9 cellular contexts compared by ENCODE assay signal in genomic region chr17:64326420-64327054, GRCh38.
DNase-seq lines count a peak whose midpoint lies in the region; ATAC-seq, FAIRE-seq and TF ChIP-seq lines count a peak whose summit lies in the region.
"Had no signal": no experiment of that assay in that cellular context is flagged by ENCODE, and none has a peak within 500 bp of the region (broad histone marks: within the 10 kb centered on the region; RNA-seq: fewer than 3 reads in every experiment).

No MANE protein-coding gene starts in this region.

- CTCF ChIA-PET in IMR-90 (lab: Yijun Ruan, JAX): no interaction called here

- no peaks in the 10 kb centered on the region for H3K79me1 ChIP-seq in IMR-90 (ENCODE audit: low read depth in 1 of 2, low read length in 2 of 2)

- WGBS in IMR-90 (ENCODE audit: extremely low coverage in 2 of 2, insufficient read length in 1 of 2), 2 experiments: 72% methylated on average over 3 of the region's 7 CpGs; no CpG with 5 or more reads in 1 of the 2 experiments
- WGBS in testis, 2 donors: 40 to 55% methylated on average over 5 to 7 of the region's 7 CpGs

- no peaks in the 10 kb centered on the region for H3K27me3 Mint-ChIP-seq in activated naive CD8-positive, alpha-beta T cell treated with anti-CD3 and anti-CD28 coated beads, Interleukin-2, amount 50 U/mL, for 24 hours
- H3K27me3 Mint-ChIP-seq in progenitor cell of endocrine pancreas: peaks cover 6% of the 10 kb centered on the region

- peak overlapping the region; percentile 36 for H2AFZ ChIP-seq in IMR-90 (replicated peaks; ENCODE audit: low read length, poor library complexity)

- intact Hi-C loops in IMR-90 (cut with micrococcal nuclease): no loop called here
- intact Hi-C loops in kidney (cut with DNase I): no loop called here
- intact Hi-C loops in testis (cut with DNase I; ENCODE audit: low total_unique reads): no loop called here

- ATAC-seq in IMR-90 (ENCODE audit: low read depth): no peak
- peak; percentile 38 for ATAC-seq in activated naive CD8-positive, alpha-beta T cell treated with anti-CD3 and anti-CD28 coated beads, Interleukin-2, amount 50 U/mL, for 24 hours
- ATAC-seq in HG03095 (IDR thresholded peaks at IDR 0.05; ENCODE audit: unreplicated experiment): no peak
- ATAC-seq in GM18502 (IDR thresholded peaks at IDR 0.05; ENCODE audit: poor library complexity, unreplicated experiment): no peak

- H2AK9ac ChIP-seq in IMR-90 (replicated peaks; ENCODE audit: low read depth, low read length, poor library complexity): no peak overlapping the region

- no peak overlapping the region for H3K56ac ChIP-seq in IMR-90 (ENCODE audit: extremely low read depth, insufficient read depth, low read length)

- POLR2A ChIA-PET in IMR-90 (lab: Charles Lee; ENCODE audit: unreplicated experiment): no interaction called here

- peak overlapping the region; percentile 16 for H3K27ac Mint-ChIP-seq in activated naive CD8-positive, alpha-beta T cell treated with anti-CD3 and anti-CD28 coated beads, Interleukin-2, amount 50 U/mL, for 24 hours
- H3K27ac Mint-ChIP-seq in progenitor cell of endocrine pancreas: no peak overlapping the region

- H3K36me3 ChIP-seq in IMR-90 (ENCODE audit: control insufficient read depth, insufficient read depth, low read length) (no peaks in the 10 kb centered on the region), kidney (ENCODE audit: control insufficient read depth in 1 of 2, insufficient read depth in 2 of 2, low read length in 2 of 2) (no peaks in the 10 kb centered on the region), testis (ENCODE audit: low read depth, missing control alignments) (no peaks in the 10 kb centered on the region), HAP-1 (replicated peaks) (no peaks in the 10 kb centered on the region)

- H2BK20ac ChIP-seq in IMR-90 (ENCODE audit: low read depth, low read length): no peak overlapping the region

- H4K5ac ChIP-seq in IMR-90 (ENCODE audit: low read depth, low read length): no peak overlapping the region

- no peak for TF ChIP-seq RAD21 in IMR-90 (IDR thresholded peaks at IDR 0.05; ENCODE audit: low read length)

- in situ Hi-C loops in IMR-90 (cut with MboI; ENCODE audit: low sequenced_read_pairs) (no loop called here), HAP-1 (cut with MboI; ENCODE audit: low sequenced_read_pairs) (no loop called here)

- no peak overlapping the region for H2BK5ac ChIP-seq in IMR-90 (ENCODE audit: low read depth, low read length, poor library complexity, severe bottlenecking)

- TF ChIP-seq POLR2A in IMR-90 (IDR thresholded peaks at IDR 0.05; ENCODE audit: low read depth, low read length) (no peak), testis (IDR thresholded peaks at IDR 0.05) (no peak)

- H3K23ac ChIP-seq in IMR-90 (ENCODE audit: low read depth, low read length): no peak overlapping the region

- no peaks in the 10 kb centered on the region for H3K4me1 ChIP-seq in IMR-90 (ENCODE audit: control insufficient read depth, insufficient read depth, low read length)
- H3K4me1 ChIP-seq in kidney (ENCODE audit: control insufficient read depth in 1 of 2, insufficient read depth in 1 of 2, low read depth in 1 of 2, low read length in 2 of 2): peaks cover 14 to 15% of the 10 kb centered on the region in 2 donors
- H3K4me1 ChIP-seq in testis: peaks cover 31% of the 10 kb centered on the region
- H3K4me1 ChIP-seq in HAP-1: peaks cover 10% of the 10 kb centered on the region

- H3K27ac ChIP-seq in IMR-90 (ENCODE audit: insufficient read depth, low read length) (no peak overlapping the region), kidney (ENCODE audit: low read depth in 2 of 2, low read length in 2 of 2) (peak overlapping the region; percentile 70 to 71), testis (peak overlapping the region; percentile 67 to 75)

- dilution Hi-C loops in IMR-90 (cut with HindIII; ENCODE audit: low sequenced_read_pairs, unreplicated experiment): no loop called here

- no peak overlapping the region for H3K4ac ChIP-seq in IMR-90 (ENCODE audit: low read depth, low read length)

- no peak overlapping the region for H3K9ac ChIP-seq in IMR-90 (ENCODE audit: low read depth, low read length)
- H3K9ac ChIP-seq in kidney (ENCODE audit: low read length in 2 of 2): no peak overlapping the region

- no peaks in the 10 kb centered on the region for H4K20me1 ChIP-seq in IMR-90 (ENCODE audit: insufficient read depth, low read length)

- no TSS peak for BruUV-seq in IMR-90 (replicated peaks; lab: Mats Ljungman, UMichigan)

- H3K4me2 ChIP-seq in IMR-90 (ENCODE audit: low read depth, low read length): no peak overlapping the region

- no peak overlapping the region for H3K14ac ChIP-seq in IMR-90 (replicated peaks; ENCODE audit: low read depth, low read length)

- no peak overlapping the region for H3K18ac ChIP-seq in IMR-90 (ENCODE audit: low read depth, low read length)

- TF ChIP-seq CTCF in IMR-90 (conservative IDR thresholded peaks at IDR 0.05; ENCODE audit: low read depth, low read length) (no peak), kidney (IDR thresholded peaks at IDR 0.05; ENCODE audit: borderline replicate concordance, extremely low read depth, insufficient read depth) (no peak), testis (IDR thresholded peaks at IDR 0.05) (no peak), progenitor cell of endocrine pancreas (IDR thresholded peaks at IDR 0.05; ENCODE audit: unreplicated experiment) (no peak)

- H3K4me1 Mint-ChIP-seq in activated naive CD8-positive, alpha-beta T cell treated with anti-CD3 and anti-CD28 coated beads, Interleukin-2, amount 50 U/mL, for 24 hours: peaks cover 38% of the 10 kb centered on the region
- H3K4me1 Mint-ChIP-seq in progenitor cell of endocrine pancreas (ENCODE audit: low read depth): peaks cover 3% of the 10 kb centered on the region

- no peak overlapping the region for H3K4me3 ChIP-seq in IMR-90 (ENCODE audit: insufficient read depth, low read depth, low read length)
- no peak overlapping the region for H3K4me3 ChIP-seq in kidney (ENCODE audit: low read length in 2 of 2)
- no peak overlapping the region for H3K4me3 ChIP-seq in testis
- H3K4me3 ChIP-seq in HAP-1: no peak overlapping the region

- no peak overlapping the region for H2BK15ac ChIP-seq in IMR-90 (ENCODE audit: low read depth, low read length)

- H4K91ac ChIP-seq in IMR-90 (ENCODE audit: insufficient read depth, low read depth, low read length): no peak overlapping the region

- no peak for FAIRE-seq in kidney (lab: Jason Lieb, UNC)

- H3K9me3 ChIP-seq in IMR-90 (ENCODE audit: control insufficient read depth, insufficient read depth, low read length): no peaks in the 10 kb centered on the region
- no peaks in the 10 kb centered on the region for H3K9me3 ChIP-seq in kidney (ENCODE audit: control insufficient read depth in 1 of 2, low read length in 2 of 2)
- H3K9me3 ChIP-seq in testis: no peaks in the 10 kb centered on the region
- no peaks in the 10 kb centered on the region for H3K9me3 ChIP-seq in HAP-1

- H3K36me3 Mint-ChIP-seq in activated naive CD8-positive, alpha-beta T cell treated with anti-CD3 and anti-CD28 coated beads, Interleukin-2, amount 50 U/mL, for 24 hours (ENCODE audit: low read depth): peaks cover 8% of the 10 kb centered on the region
- H3K36me3 Mint-ChIP-seq in progenitor cell of endocrine pancreas (ENCODE audit: insufficient read depth): no peaks in the 10 kb centered on the region

- H3K9me3 Mint-ChIP-seq in activated naive CD8-positive, alpha-beta T cell treated with anti-CD3 and anti-CD28 coated beads, Interleukin-2, amount 50 U/mL, for 24 hours: no peaks in the 10 kb centered on the region
- no peaks in the 10 kb centered on the region for H3K9me3 Mint-ChIP-seq in progenitor cell of endocrine pancreas (ENCODE audit: low read depth)

- no peak overlapping the region for H4K8ac ChIP-seq in IMR-90 (ENCODE audit: low read depth in 2 of 2, low read length in 2 of 2)

- no peak overlapping the region for H3K4me3 Mint-ChIP-seq in activated naive CD8-positive, alpha-beta T cell treated with anti-CD3 and anti-CD28 coated beads, Interleukin-2, amount 50 U/mL, for 24 hours
- H3K4me3 Mint-ChIP-seq in progenitor cell of endocrine pancreas (ENCODE audit: low read depth): no peak overlapping the region

- H3K27me3 ChIP-seq in IMR-90 (ENCODE audit: control insufficient read depth, insufficient read depth, low read length): peaks cover 35% of the 10 kb centered on the region
- H3K27me3 ChIP-seq in testis: no peaks in the 10 kb centered on the region
- H3K27me3 ChIP-seq in HAP-1 (ENCODE audit: low read depth): no peaks in the 10 kb centered on the region

- H2AK5ac ChIP-seq in IMR-90 (ENCODE audit: low read depth, low read length): no peak overlapping the region

- H3K9me1 ChIP-seq in IMR-90 (ENCODE audit: insufficient read depth, low read length): no peaks in the 10 kb centered on the region

- DNase-seq in IMR-90: no peak
- peak; percentile 10 for DNase-seq in activated naive CD8-positive, alpha-beta T cell treated with anti-CD3 and anti-CD28 coated beads, Interleukin-2, amount 50 U/mL, for 24 hours
- DNase-seq in kidney: peak; percentile 94
- peak; percentile 74 for DNase-seq in testis
- no peak for DNase-seq in HAP-1 (ENCODE audit: low spot score in 2 of 2)
- DNase-seq in progenitor cell of endocrine pancreas (ENCODE audit: low spot score, unreplicated experiment): no peak
- DNase-seq: NCI-H187 had no signal

- H2BK120ac ChIP-seq in IMR-90 (ENCODE audit: low read depth, low read length): no peak overlapping the region

TF ChIP-seq in IMR-90, 13 proteins besides CTCF, POLR2A, EP300 and RAD21 (continues in another document):
- TF ChIP-seq MAZ (IDR thresholded peaks at IDR 0.05; ENCODE audit: borderline replicate concordance, low read depth, low read length) (no peak), RFX5 (IDR thresholded peaks at IDR 0.05; ENCODE audit: low read depth, low read length) (no peak), CHD1 (IDR thresholded peaks at IDR 0.05; ENCODE audit: low read depth, low read length) (no peak), BHLHE40 (IDR thresholded peaks at IDR 0.05; ENCODE audit: low read depth, low read length) (no peak), MXI1 (IDR thresholded peaks at IDR 0.05; ENCODE audit: borderline replicate concordance, low read depth, low read length) (no peak), SMC3 (IDR thresholded peaks at IDR 0.05; ENCODE audit: low read depth, low read length) (no peak)
- TF ChIP-seq, protein P1, sequence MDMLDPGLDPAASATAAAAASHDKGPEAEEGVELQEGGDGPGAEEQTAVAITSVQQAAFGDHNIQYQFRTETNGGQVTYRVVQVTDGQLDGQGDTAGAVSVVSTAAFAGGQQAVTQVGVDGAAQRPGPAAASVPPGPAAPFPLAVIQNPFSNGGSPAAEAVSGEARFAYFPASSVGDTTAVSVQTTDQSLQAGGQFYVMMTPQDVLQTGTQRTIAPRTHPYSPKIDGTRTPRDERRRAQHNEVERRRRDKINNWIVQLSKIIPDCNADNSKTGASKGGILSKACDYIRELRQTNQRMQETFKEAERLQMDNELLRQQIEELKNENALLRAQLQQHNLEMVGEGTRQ (IDR thresholded peaks at IDR 0.05; ENCODE audit: low read depth, low read length): no peak

Comparison
In these comparisons a context has a peak if more than half of its experiments do, and no peak if none do; other contexts are left out.
1. DNase-seq: peak in activated naive CD8-positive, alpha-beta T cell treated with anti-CD3 and anti-CD28 coated beads, Interleukin-2, amount 50 U/mL, for 24 hours (single experiment), kidney (single experiment) and testis (single experiment); none in IMR-90 (single experiment), HAP-1 (0 of 2) and progenitor cell of endocrine pancreas (single experiment).